In the genomic region with DNA sequence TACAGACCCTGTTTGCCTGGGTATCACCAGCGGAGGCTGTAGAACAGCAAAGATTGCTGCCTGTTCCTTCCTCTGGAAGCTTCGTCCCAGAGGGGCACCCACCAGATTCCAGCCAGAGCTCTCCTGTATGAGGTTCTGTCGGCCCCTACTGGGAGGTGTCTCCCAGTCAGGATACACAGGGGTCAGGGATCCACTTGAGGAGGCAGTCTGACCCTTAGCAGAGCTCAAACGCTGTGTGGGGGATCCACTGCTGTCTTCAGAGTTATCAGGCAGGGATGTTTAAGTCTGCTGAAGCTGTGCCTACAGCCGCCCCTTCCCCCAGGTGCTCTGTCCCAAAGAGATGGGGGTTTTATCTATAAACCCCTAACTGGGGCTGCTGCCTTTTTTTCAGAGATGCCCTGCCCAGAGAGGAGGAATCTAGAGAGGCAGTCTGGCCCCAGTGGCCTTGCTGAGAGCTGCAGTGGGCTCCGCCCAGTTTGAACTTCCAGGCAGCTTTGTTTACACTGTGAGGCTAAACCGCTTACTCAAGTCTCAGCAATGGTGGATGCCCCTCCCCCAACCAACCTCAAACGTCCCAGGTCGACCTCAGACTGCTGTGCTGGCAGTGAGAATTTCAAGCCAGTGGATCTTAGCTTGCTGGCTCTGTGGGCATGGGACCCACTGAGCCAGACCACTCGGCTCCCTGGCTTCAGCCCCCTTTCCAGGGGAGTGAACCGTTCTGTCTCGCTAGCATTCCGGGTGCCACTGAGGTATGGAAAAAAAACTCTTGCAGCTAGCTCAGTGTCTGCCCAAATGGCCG, we compare ENCODE assay signal across 7 cellular contexts.
DNase-seq lines count a peak whose midpoint lies in the region; ATAC-seq and TF ChIP-seq lines count a peak whose summit lies in the region.
"Not testable (repeated sequence)": the region's sequence is repeated elsewhere in the genome, so short reads cannot be mapped to it uniquely, and the experiment has no call there.

No MANE protein-coding gene starts in this region.

- peak; percentile 58 for ATAC-seq in naive thymus-derived CD4-positive, alpha-beta T cell

- H3K9me3 ChIP-seq in SJSA1 (replicated peaks); endodermal cell (ENCODE audit: control insufficient read depth, low read length); naive thymus-derived CD4-positive, alpha-beta T cell (ENCODE audit: control insufficient read depth in 2 of 3, low read length in 3 of 3): not testable (repeated sequence)

- not testable (repeated sequence) for H3K27me3 Mint-ChIP-seq in activated T-helper 1 cell treated with anti-CD3 and anti-CD28 coated beads, Interleukin-12 subunit alpha, Interleukin-12 subunit beta, Interleukin-2, Interleukin-4 antibody, amounts not matched to agents 30 ng/mL and 10 ng/mL and 1 ng/mL, durations not matched to agents 14 hours and 24 hours and 36 hours (ENCODE audit: insufficient read depth); endodermal cell (ENCODE audit: insufficient read depth); naive thymus-derived CD4-positive, alpha-beta T cell

- H3K4me1 Mint-ChIP-seq in activated T-helper 1 cell treated with anti-CD3 and anti-CD28 coated beads, Interleukin-12 subunit alpha, Interleukin-12 subunit beta, Interleukin-2, Interleukin-4 antibody, amounts not matched to agents 30 ng/mL and 10 ng/mL and 1 ng/mL, durations not matched to agents 14 hours and 24 hours and 36 hours (ENCODE audit: low read depth), result peaks cover 67% of the 10 kb centered on the region
- H3K4me1 Mint-ChIP-seq in endodermal cell, result peaks cover 16% of the 10 kb centered on the region
- peaks cover 0 to 38% (median 12%) of the 10 kb centered on the region in 7 donors for H3K4me1 Mint-ChIP-seq in naive thymus-derived CD4-positive, alpha-beta T cell

- peak overlapping the region; percentile 20 for H3K27ac Mint-ChIP-seq in activated T-helper 1 cell treated with anti-CD3 and anti-CD28 coated beads, Interleukin-12 subunit alpha, Interleukin-12 subunit beta, Interleukin-2, Interleukin-4 antibody, amounts not matched to agents 30 ng/mL and 10 ng/mL and 1 ng/mL, durations not matched to agents 14 hours and 24 hours and 36 hours
- H3K27ac Mint-ChIP-seq in endodermal cell, result peak overlapping the region; percentile 86
- H3K27ac Mint-ChIP-seq in naive thymus-derived CD4-positive, alpha-beta T cell, result peak overlapping the region in 1 of 9 donors; percentile 43

- H3K36me3 ChIP-seq in SJSA1, result peaks cover 17% of the 10 kb centered on the region
- H3K36me3 ChIP-seq in endodermal cell (ENCODE audit: control insufficient read depth, insufficient read depth, low read length); naive thymus-derived CD4-positive, alpha-beta T cell (ENCODE audit: control insufficient read depth in 2 of 3, insufficient read depth in 3 of 3, low read length in 3 of 3): not testable (repeated sequence)

- not testable (repeated sequence) for H3K4me3 Mint-ChIP-seq in activated T-helper 1 cell treated with anti-CD3 and anti-CD28 coated beads, Interleukin-12 subunit alpha, Interleukin-12 subunit beta, Interleukin-2, Interleukin-4 antibody, amounts not matched to agents 30 ng/mL and 10 ng/mL and 1 ng/mL, durations not matched to agents 14 hours and 24 hours and 36 hours; endodermal cell; naive thymus-derived CD4-positive, alpha-beta T cell

- H3K9me3 Mint-ChIP-seq in activated T-helper 1 cell treated with anti-CD3 and anti-CD28 coated beads, Interleukin-12 subunit alpha, Interleukin-12 subunit beta, Interleukin-2, Interleukin-4 antibody, amounts not matched to agents 30 ng/mL and 10 ng/mL and 1 ng/mL, durations not matched to agents 14 hours and 24 hours and 36 hours, result peaks cover 21% of the 10 kb centered on the region
- peaks cover 13% of the 10 kb centered on the region for H3K9me3 Mint-ChIP-seq in endodermal cell
- peaks cover 0 to 20% (median 0%) of the 10 kb centered on the region in 11 donors for H3K9me3 Mint-ChIP-seq in naive thymus-derived CD4-positive, alpha-beta T cell

- TF ChIP-seq POLR2A in NB4 (IDR thresholded peaks at IDR 0.05; ENCODE audit: extremely low read depth, insufficient read length), result not testable (repeated sequence)

- DNase-seq in H4 (ENCODE audit: low spot score) (peak; percentile 93), NB4 (ENCODE audit: low read depth) (peak; percentile 15), SJSA1 (ENCODE audit: low read depth in 1 of 2, low spot score in 2 of 2) (peak; percentile 70 to 93), endodermal cell (peak; percentile 93), iPS DF 4.7 (ENCODE audit: extremely low read depth, low spot score) (peak; percentile 56)
- peak; percentile 33 for DNase-seq in activated T-helper 1 cell treated with anti-CD3 and anti-CD28 coated beads, Interleukin-12 subunit alpha, Interleukin-12 subunit beta, Interleukin-2, Interleukin-4 antibody, amounts not matched to agents 30 ng/mL and 10 ng/mL and 1 ng/mL, durations not matched to agents 14 hours and 24 hours and 36 hours (ENCODE audit: low spot score)
- peak in 4 of 9 donors; percentile 3 to 28 (median 14) for DNase-seq in naive thymus-derived CD4-positive, alpha-beta T cell

- CTCF ChIA-PET in naive thymus-derived CD4-positive, alpha-beta T cell (lab: Charles Lee), result not testable (repeated sequence)

- H3K9ac ChIP-seq in endodermal cell (ENCODE audit: extremely low read depth, low read length, poor library complexity, severe bottlenecking), result not testable (repeated sequence)

- H3K4me3 ChIP-seq in NB4 (ENCODE audit: low read depth, low read length); SJSA1; naive thymus-derived CD4-positive, alpha-beta T cell (ENCODE audit: low read length): not testable (repeated sequence)
- H3K4me3 ChIP-seq in endodermal cell (ENCODE audit: low read length), result peak overlapping the region; percentile 58

- POLR2A ChIA-PET in naive thymus-derived CD4-positive, alpha-beta T cell (lab: Charles Lee), result not testable (repeated sequence)

- H3K4me1 ChIP-seq in SJSA1 (replicated peaks), result peaks cover 19% of the 10 kb centered on the region
- not testable (repeated sequence) for H3K4me1 ChIP-seq in endodermal cell (ENCODE audit: control insufficient read depth, insufficient read depth, low read length); naive thymus-derived CD4-positive, alpha-beta T cell (ENCODE audit: control insufficient read depth in 2 of 2, insufficient read depth in 2 of 2, low read length in 2 of 2)

- peak overlapping the region; percentile 43 for H3K27ac ChIP-seq in SJSA1
- H3K27ac ChIP-seq in endodermal cell (ENCODE audit: low read depth, low read length); naive thymus-derived CD4-positive, alpha-beta T cell (ENCODE audit: low read depth, low read length): not testable (repeated sequence)

- not testable (repeated sequence) for H3K27me3 ChIP-seq in SJSA1 (replicated peaks); endodermal cell (ENCODE audit: control insufficient read depth, insufficient read depth, low read length, poor library complexity, severe bottlenecking); naive thymus-derived CD4-positive, alpha-beta T cell (ENCODE audit: control insufficient read depth in 2 of 2, insufficient read depth in 2 of 2, low read length in 2 of 2)

- TF ChIP-seq CTCF in NB4 (IDR thresholded peaks at IDR 0.05; ENCODE audit: low read depth, low read length), result not testable (repeated sequence)
- TF ChIP-seq CTCF in endodermal cell (conservative IDR thresholded peaks at IDR 0.05), result peak; percentile 56

- WGBS in endodermal cell (ENCODE audit: insufficient coverage in 1 of 2, insufficient read length in 1 of 2), 2 experiments, result 66% methylated on average over 12 to 14 of the region's 14 CpGs

- peaks cover 45% of the 10 kb centered on the region for H3K36me3 Mint-ChIP-seq in activated T-helper 1 cell treated with anti-CD3 and anti-CD28 coated beads, Interleukin-12 subunit alpha, Interleukin-12 subunit beta, Interleukin-2, Interleukin-4 antibody, amounts not matched to agents 30 ng/mL and 10 ng/mL and 1 ng/mL, durations not matched to agents 14 hours and 24 hours and 36 hours (ENCODE audit: low read depth)
- peaks cover 28% of the 10 kb centered on the region for H3K36me3 Mint-ChIP-seq in endodermal cell (ENCODE audit: low read depth)
- H3K36me3 Mint-ChIP-seq in naive thymus-derived CD4-positive, alpha-beta T cell, result peaks cover 31 to 68% (median 51%) of the 10 kb centered on the region in 5 donors

- intact Hi-C loops in activated T-helper 1 cell treated with anti-CD3 and anti-CD28 coated beads, Interleukin-12 subunit alpha, Interleukin-12 subunit beta, Interleukin-2, Interleukin-4 antibody, amounts not matched to agents 30 ng/mL and 10 ng/mL and 1 ng/mL, durations not matched to agents 14 hours and 24 hours and 36 hours (cut with micrococcal nuclease); naive thymus-derived CD4-positive, alpha-beta T cell (cut with micrococcal nuclease): not testable (repeated sequence)
